ENCODE assay signal across 7 cellular contexts in genomic region chr7:88401009-88401623, GRCh38.
DNase-seq lines count a peak whose midpoint lies in the region; ATAC-seq and TF ChIP-seq lines count a peak whose summit lies in the region.

No MANE protein-coding gene starts in this region.

- no peak for TF ChIP-seq EP300 in neural cell (conservative IDR thresholded peaks at IDR 0.05; ENCODE audit: poor library complexity, severe bottlenecking)

- no peak overlapping the region for H3K4me2 ChIP-seq in neural cell (ENCODE audit: low read length)

- no peaks in the 10 kb centered on the region for H3K27me3 ChIP-seq in neural cell (ENCODE audit: insufficient read depth, low read depth, low read length)

- H3K27ac Mint-ChIP-seq in immature natural killer cell: no peak overlapping the region

- no peaks in the 10 kb centered on the region for H3K36me3 Mint-ChIP-seq in immature natural killer cell

- no peaks in the 10 kb centered on the region for H3K36me3 ChIP-seq in neural cell (ENCODE audit: insufficient read depth, low read length)

- TF ChIP-seq CTCF in GM12864 (IDR thresholded peaks at IDR 0.05; ENCODE audit: low read depth, low read length, missing control alignments) (peak; percentile 56), VCaP (conservative IDR thresholded peaks at IDR 0.05) (peak; percentile 74), neural cell (IDR thresholded peaks at IDR 0.05; ENCODE audit: poor library complexity, severe bottlenecking) (peak; percentile 53)

- H3K79me2 ChIP-seq in neural cell (replicated peaks; ENCODE audit: insufficient read depth, low read length): no peaks in the 10 kb centered on the region

- no peaks in the 10 kb centered on the region for H4K20me1 ChIP-seq in neural cell (ENCODE audit: insufficient read depth)

- peaks cover 0 to 4% (median 2%) of the 10 kb centered on the region in 3 donors for H3K27me3 Mint-ChIP-seq in immature natural killer cell (ENCODE audit: low read depth in 3 of 3)

- no peak overlapping the region for H3K9ac ChIP-seq in neural cell (ENCODE audit: low read length)

- no peaks in the 10 kb centered on the region for H3K9me3 ChIP-seq in neural cell (ENCODE audit: low read length)

- H3K9me3 Mint-ChIP-seq in immature natural killer cell: peaks cover 0 to 3% (median 0%) of the 10 kb centered on the region in 6 donors

- ATAC-seq in GM21360 (IDR thresholded peaks at IDR 0.05; ENCODE audit: unreplicated experiment): peak; percentile 50

- H3K27ac ChIP-seq in VCaP (no peak overlapping the region), neural cell (ENCODE audit: low read length) (no peak overlapping the region)

- TF ChIP-seq RAD21 in neural cell (conservative IDR thresholded peaks at IDR 0.05): peak; percentile 49

- H2AFZ ChIP-seq in neural cell (ENCODE audit: low read depth, low read length): no peak overlapping the region

- peaks cover 0 to 2% of the 10 kb centered on the region in 2 donors for H3K4me1 Mint-ChIP-seq in immature natural killer cell

- DNase-seq in GM12864 (ENCODE audit: low read depth): peak; percentile 1
- DNase-seq in HuH-7 (ENCODE audit: low spot score): peak; percentile 10
- no peak for DNase-seq in immature natural killer cell
- no peak for DNase-seq in NK-92 (lab: John Stamatoyannopoulos, UW; ENCODE audit: unreplicated experiment)

- H3K9me2 ChIP-seq in neural cell (ENCODE audit: insufficient read depth, low read length): no peaks in the 10 kb centered on the region

- no peak overlapping the region for H3K4me3 Mint-ChIP-seq in immature natural killer cell

- no peaks in the 10 kb centered on the region for H3F3A ChIP-seq in neural cell (ENCODE audit: insufficient read depth, low read length, poor library complexity, severe bottlenecking)

- H3K4me3 ChIP-seq in GM12864 (ENCODE audit: low read depth, low read length): no peak overlapping the region
- no peak overlapping the region for H3K4me3 ChIP-seq in neural cell (ENCODE audit: low read length)

TF ChIP-seq in neural cell, 6 proteins besides CTCF, POLR2A, EP300 and RAD21:
- TF ChIP-seq SMC3 (conservative IDR thresholded peaks at IDR 0.05; ENCODE audit: poor library complexity) (peak; percentile 46), MXI1 (conservative IDR thresholded peaks at IDR 0.05; ENCODE audit: poor library complexity, severe bottlenecking) (no peak), EZH2 (IDR thresholded peaks at IDR 0.05; ENCODE audit: borderline replicate concordance, insufficient read depth, low read length, poor library complexity, severe bottlenecking) (no peak)

Comparison
In these comparisons a context has a peak if more than half of its experiments do, and no peak if none do; other contexts are left out.
1. DNase-seq: peak in GM12864 (single experiment) and HuH-7 (single experiment); none in immature natural killer cell (0 of 3) and NK-92 (single experiment).
2. Peak in every context shown above with its lines, with median percentiles within 50 percentile points of each other: CTCF ChIP-seq.